In the genomic region with DNA sequence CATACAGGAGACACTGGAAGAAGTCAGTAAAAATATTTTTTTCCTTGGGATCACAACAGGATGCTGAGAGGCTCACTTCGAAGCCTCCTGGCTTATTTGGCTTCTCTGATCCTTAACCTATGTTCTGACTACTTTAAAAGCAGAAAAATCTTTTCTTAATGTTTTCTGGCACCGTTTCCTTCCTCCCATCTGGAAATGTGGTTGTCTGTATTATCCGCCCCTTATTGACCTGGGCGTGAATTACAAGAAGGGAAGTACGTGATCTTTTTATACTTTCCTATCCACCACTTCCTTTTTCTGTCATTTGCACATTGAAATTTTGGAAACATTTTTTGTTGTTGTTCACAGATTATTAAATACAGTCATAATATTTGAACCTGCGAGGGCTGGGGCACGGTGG, we compare ENCODE assay signal across 19 cellular contexts.
"Had no signal": no experiment of that assay in that cellular context is flagged by ENCODE, and none has a peak within 500 bp of the region (broad histone marks: within the 10 kb centered on the region; RNA-seq: fewer than 3 reads in every experiment).

No MANE protein-coding gene starts in this region.

- FAIRE-seq: astrocyte had no signal

- ATAC-seq: activated CD8-positive, alpha-beta memory T cell treated with anti-CD3 and anti-CD28 coated beads, Interleukin-2, amount 10 ng/mL, durations not matched to agents 7 days and 5 days; esophagus mucosa; foreskin keratinocyte; lower lobe of right lung; psoas muscle; stimulated activated naive CD8-positive, alpha-beta T cell treated with anti-CD3 and anti-CD28 coated beads, Interleukin-15, amount 100 ng/mL, for 72 hours had no signal

- H3K9me3 ChIP-seq: lower lobe of right lung, psoas muscle, testis had no signal

- H3K27me3 ChIP-seq: cardiac muscle cell, foreskin keratinocyte, sigmoid colon, spleen, testis, upper lobe of left lung had no signal

- H3K4me1 ChIP-seq: foreskin keratinocyte, lower lobe of right lung, psoas muscle, sigmoid colon, spleen, testis, upper lobe of left lung had no signal

- DNase-seq: activated CD4-positive, alpha-beta memory T cell treated with anti-CD3 and anti-CD28 coated beads for 36 hours; activated CD8-positive, alpha-beta memory T cell treated with anti-CD3 and anti-CD28 coated beads, Interleukin-2, amount 10 ng/mL, durations not matched to agents 7 days and 5 days; activated naive CD4-positive, alpha-beta T cell treated with anti-CD3 and anti-CD28 coated beads, Interleukin-2, amount 10 ng/mL, durations not matched to agents 7 days and 5 days; activated T-cell treated with anti-CD3 and anti-CD28 coated beads, Interleukin-2, amount 50 U/mL, for 1 hour; foreskin keratinocyte; glutamatergic neuron; kidney glomerular epithelial cell; lower lobe of right lung; nephron progenitor cell; psoas muscle; sigmoid colon; spleen; stimulated activated naive CD8-positive, alpha-beta T cell treated with anti-CD3 and anti-CD28 coated beads, Interleukin-15, amount 100 ng/mL, for 72 hours; testis had no signal

- H3K36me3 ChIP-seq: cardiac muscle cell, lower lobe of right lung, sigmoid colon, spleen, upper lobe of left lung had no signal

- H3K4me3 ChIP-seq: cardiac muscle cell, lower lobe of right lung, psoas muscle, sigmoid colon, spleen, testis, upper lobe of left lung had no signal

- H3K27ac ChIP-seq: cardiac muscle cell, foreskin keratinocyte, lower lobe of right lung, psoas muscle, sigmoid colon, spleen, testis, upper lobe of left lung, VCaP had no signal
